Comparison of ENCODE assay signal across 11 cellular contexts in the genomic region with DNA sequence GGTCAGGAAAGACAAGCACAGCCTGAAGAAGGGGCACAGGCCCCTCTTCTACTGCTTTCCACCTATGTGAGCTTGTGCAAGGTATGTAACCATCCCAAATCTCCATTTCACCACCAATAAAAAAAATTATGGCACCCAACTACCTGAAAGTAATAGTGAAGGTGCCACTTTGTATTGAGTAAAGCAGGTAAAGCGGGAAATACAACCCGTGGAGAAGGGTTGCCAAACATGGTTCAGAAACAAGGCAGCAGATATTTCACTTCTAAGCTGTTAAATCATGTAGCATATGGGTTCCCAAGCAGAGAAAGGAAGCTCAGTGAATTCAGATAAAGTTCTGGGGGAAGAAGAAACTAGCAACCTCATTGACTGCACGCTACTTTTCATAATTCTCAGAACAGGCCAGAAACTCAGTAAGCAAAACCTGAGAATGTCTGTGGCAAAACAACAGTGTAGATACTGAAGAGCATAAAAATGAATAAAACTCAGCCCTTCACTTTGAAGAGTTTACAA. TPM values are rescaled to one million over a fixed set of nuclear protein-coding genes. Genes with fewer than 3 reads are reported as not detected.
DNase-seq lines count a peak whose midpoint lies in the region; ATAC-seq and TF ChIP-seq lines count a peak whose summit lies in the region.
"Had no signal": no experiment of that assay in that cellular context is flagged by ENCODE, and none has a peak within 500 bp of the region (broad histone marks: within the 10 kb centered on the region; RNA-seq: fewer than 3 reads in every experiment).

No MANE protein-coding gene starts in this region.

- H3K4me2 ChIP-seq in parathyroid adenoma (ENCODE audit: low read length): no peak overlapping the region

- ATAC-seq in left cardiac atrium: no peak
- ATAC-seq in activated naive CD8-positive, alpha-beta T cell treated with anti-CD3 and anti-CD28 coated beads, Interleukin-2, amount 50 U/mL, for 24 hours: no peak

- TF ChIP-seq CTCF in right atrium auricular region (IDR thresholded peaks at IDR 0.05) (no peak), epithelial cell of esophagus (IDR thresholded peaks at IDR 0.05; ENCODE audit: insufficient read depth, low read depth, low read length, missing control alignments) (no peak), parathyroid adenoma (IDR thresholded peaks at IDR 0.05) (no peak)

- H3K4me3 Mint-ChIP-seq in activated naive CD8-positive, alpha-beta T cell treated with anti-CD3 and anti-CD28 coated beads, Interleukin-2, amount 50 U/mL, for 24 hours: no peak overlapping the region
- H3K4me3 Mint-ChIP-seq: activated naive CD8-positive, alpha-beta T cell treated with anti-CD3 and anti-CD28 coated beads, Interleukin-2, amount 10 ng/mL, durations not matched to agents 7 days and 5 days had no signal

- H3K4me1 ChIP-seq in right atrium auricular region: peaks cover 0 to 63% of the 10 kb centered on the region in 2 donors
- H3K4me1 ChIP-seq in parathyroid adenoma: peaks cover 18% of the 10 kb centered on the region

- peaks cover 34% of the 10 kb centered on the region for H3K27me3 Mint-ChIP-seq in activated naive CD8-positive, alpha-beta T cell treated with anti-CD3 and anti-CD28 coated beads, Interleukin-2, amount 50 U/mL, for 24 hours

- peak overlapping the region in 1 of 2 donors; percentile 7 for H3K4me3 ChIP-seq in right atrium auricular region
- H3K4me3 ChIP-seq in epithelial cell of esophagus (ENCODE audit: low read length): no peak overlapping the region
- no peak overlapping the region for H3K4me3 ChIP-seq in parathyroid adenoma (ENCODE audit: low read depth, low read length)

- intact Hi-C loops in left cardiac atrium (cut with DNase I): no loop called here

- no peaks in the 10 kb centered on the region for H3K9me3 ChIP-seq in right atrium auricular region
- H3K9me3 ChIP-seq in parathyroid adenoma (ENCODE audit: control insufficient read depth, low read length): no peaks in the 10 kb centered on the region

- H3K27ac ChIP-seq in right atrium auricular region (peak overlapping the region; percentile 91 to 96), parathyroid adenoma (peak overlapping the region; percentile 92)

- H3K36me3 Mint-ChIP-seq in activated naive CD8-positive, alpha-beta T cell treated with anti-CD3 and anti-CD28 coated beads, Interleukin-2, amount 50 U/mL, for 24 hours (ENCODE audit: low read depth): no peaks in the 10 kb centered on the region
- H3K36me3 Mint-ChIP-seq: activated naive CD8-positive, alpha-beta T cell treated with anti-CD3 and anti-CD28 coated beads, Interleukin-2, amount 10 ng/mL, durations not matched to agents 7 days and 5 days had no signal

- H3K4me1 Mint-ChIP-seq in activated naive CD8-positive, alpha-beta T cell treated with anti-CD3 and anti-CD28 coated beads, Interleukin-2, amount 50 U/mL, for 24 hours: peaks cover 10% of the 10 kb centered on the region

- no peak overlapping the region for H3K27ac Mint-ChIP-seq in activated naive CD8-positive, alpha-beta T cell treated with anti-CD3 and anti-CD28 coated beads, Interleukin-2, amount 50 U/mL, for 24 hours
- H3K27ac Mint-ChIP-seq: activated naive CD8-positive, alpha-beta T cell treated with anti-CD3 and anti-CD28 coated beads, Interleukin-2, amount 10 ng/mL, durations not matched to agents 7 days and 5 days had no signal

- no peak overlapping the region for H3K9ac ChIP-seq in parathyroid adenoma

- no peaks in the 10 kb centered on the region for H3K9me3 Mint-ChIP-seq in activated naive CD8-positive, alpha-beta T cell treated with anti-CD3 and anti-CD28 coated beads, Interleukin-2, amount 50 U/mL, for 24 hours
- H3K9me3 Mint-ChIP-seq: activated naive CD8-positive, alpha-beta T cell treated with anti-CD3 and anti-CD28 coated beads, Interleukin-2, amount 10 ng/mL, durations not matched to agents 7 days and 5 days had no signal

- DNase-seq in right atrium auricular region (ENCODE audit: low spot score): no peak
- DNase-seq in left cardiac atrium: no peak
- DNase-seq in epithelial cell of esophagus (ENCODE audit: low read depth): peak; percentile 46
- no peak for DNase-seq in activated naive CD8-positive, alpha-beta T cell treated with anti-CD3 and anti-CD28 coated beads, Interleukin-2, amount 50 U/mL, for 24 hours
- no peak for DNase-seq in stimulated activated CD8-positive, alpha-beta memory T cell treated with anti-CD3 and anti-CD28 coated beads, Interleukin-4, amount 100 ng/mL, for 48 hours
- DNase-seq in NCI-H1417 treated with DMSO at 0.1 percent for 48 hours (lab: John Stamatoyannopoulos, UW): no peak
- DNase-seq in SHP77 treated with DMSO at 0.1 percent for 48 hours (lab: John Stamatoyannopoulos, UW): no peak
- DNase-seq: activated CD4-positive, alpha-beta T cell treated with anti-CD3 and anti-CD28 coated beads for 4 hours; activated naive CD8-positive, alpha-beta T cell treated with anti-CD3 and anti-CD28 coated beads, Interleukin-2, amount 10 ng/mL, durations not matched to agents 7 days and 5 days; RPMI8226 had no signal

- H3K27me3 ChIP-seq in right atrium auricular region: no peaks in the 10 kb centered on the region
- no peaks in the 10 kb centered on the region for H3K27me3 ChIP-seq in parathyroid adenoma (ENCODE audit: control insufficient read depth, insufficient read depth, low read length)

- no peaks in the 10 kb centered on the region for H3K36me3 ChIP-seq in right atrium auricular region
- H3K36me3 ChIP-seq in parathyroid adenoma (ENCODE audit: control insufficient read depth, insufficient read depth, low read length): no peaks in the 10 kb centered on the region

- peaks cover 18% of the 10 kb centered on the region for H3K79me2 ChIP-seq in parathyroid adenoma

- H2AFZ ChIP-seq in parathyroid adenoma: peak overlapping the region; percentile 33

RNA-seq across cellular contexts. Expression of gene PLOD2, which starts 4.1 kb away (rescaled TPM):
- total RNA-seq in right atrium auricular region (10 to 100 TPM; 18.2 to 30.5 TPM), left cardiac atrium (10 to 100 TPM; 35.7 to 39.0 TPM)
